ENCODE assay signal across 14 cellular contexts in the genomic region with DNA sequence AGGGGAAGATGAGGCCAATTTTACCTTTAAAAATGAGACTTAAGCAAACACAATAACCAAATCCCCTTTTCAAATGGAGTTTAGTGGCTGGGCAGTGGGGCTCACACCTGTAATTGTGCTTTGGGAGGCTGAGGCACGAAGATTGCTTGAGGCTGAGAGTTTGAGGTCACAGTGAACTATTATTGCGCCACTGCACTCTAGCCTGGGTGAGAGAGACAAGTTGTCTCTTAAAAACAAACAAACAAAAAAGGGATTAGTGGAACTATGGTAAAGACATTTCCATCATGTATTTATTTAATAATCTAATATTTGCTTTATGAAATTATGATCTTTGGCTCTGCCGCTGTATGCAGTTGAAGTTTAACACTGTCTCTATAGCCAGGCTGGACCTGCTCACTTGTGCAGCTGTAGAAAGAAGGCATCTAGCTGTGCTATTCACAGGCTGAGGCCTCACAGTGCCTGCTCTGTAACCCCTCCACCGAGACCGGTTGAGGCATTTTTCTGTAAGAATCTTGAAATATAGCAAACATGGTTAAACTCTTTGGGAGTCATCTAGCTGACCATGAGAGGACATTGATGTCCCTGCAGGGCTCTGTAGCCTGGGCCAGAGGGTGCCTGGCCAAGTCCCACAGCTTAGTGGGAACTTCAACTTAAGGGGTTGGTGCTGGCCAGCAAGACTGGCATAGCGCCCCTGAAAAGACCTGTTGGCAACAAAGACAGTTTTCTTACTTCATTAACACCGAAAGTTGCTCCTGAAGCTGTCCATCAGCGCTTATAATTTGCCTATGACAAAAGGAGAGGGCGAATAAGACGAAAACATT.
DNase-seq lines count a peak whose midpoint lies in the region; ATAC-seq, FAIRE-seq and TF ChIP-seq lines count a peak whose summit lies in the region.
"Had no signal": no experiment of that assay in that cellular context is flagged by ENCODE, and none has a peak within 500 bp of the region (broad histone marks: within the 10 kb centered on the region; RNA-seq: fewer than 3 reads in every experiment).

No MANE protein-coding gene starts in this region.

- CTCF ChIA-PET in A673 (lab: Charles Lee) = no interaction called here
- CTCF ChIA-PET in activated naive CD4-positive, alpha-beta T cell treated with anti-CD3 and anti-CD28 coated beads for 36 hours (lab: Charles Lee) = no interaction called here

- no peak overlapping the region for H3K4me3 ChIP-seq in A673 (ENCODE audit: low read depth, low read length, poor library complexity, severe bottlenecking)
- H3K4me3 ChIP-seq in body of pancreas = no peak overlapping the region
- no peak overlapping the region for H3K4me3 ChIP-seq in pancreas
- H3K4me3 ChIP-seq in psoas muscle = no peak overlapping the region
- H3K4me3 ChIP-seq: GM23248 had no signal

- TF ChIP-seq CTCF in A673 (conservative IDR thresholded peaks at IDR 0.05; ENCODE audit: low read depth, low read length) (no peak), body of pancreas (IDR thresholded peaks at IDR 0.05) (no peak), pancreas (IDR thresholded peaks at IDR 0.05) (no peak), psoas muscle (IDR thresholded peaks at IDR 0.05) (no peak)

- peaks cover 57% of the 10 kb centered on the region for H3K4me1 ChIP-seq in A673 (ENCODE audit: insufficient read depth, low read length, poor library complexity, severe bottlenecking)
- H3K4me1 ChIP-seq in body of pancreas = peaks cover 21% of the 10 kb centered on the region
- peaks cover 12 to 15% (median 15%) of the 10 kb centered on the region in 3 donors for H3K4me1 ChIP-seq in pancreas
- H3K4me1 ChIP-seq in psoas muscle = no peaks in the 10 kb centered on the region

- ATAC-seq in body of pancreas (no peak), pancreas (peak in 3 of 4 donors; percentile 40 to 43 (median 43)), psoas muscle (no peak)

- H3K27ac Mint-ChIP-seq in activated naive CD4-positive, alpha-beta T cell treated with anti-CD3 and anti-CD28 coated beads for 36 hours = no peak overlapping the region
- H3K27ac Mint-ChIP-seq in activated T-helper 1 cell treated with anti-CD3 and anti-CD28 coated beads, Interleukin-12 subunit alpha, Interleukin-12 subunit beta, Interleukin-2, Interleukin-4 antibody, amounts not matched to agents 30 ng/mL and 10 ng/mL and 1 ng/mL, durations not matched to agents 14 hours and 24 hours and 36 hours = no peak overlapping the region
- H3K27ac Mint-ChIP-seq: B cell; CD4-positive, alpha-beta memory T cell had no signal

- H3K36me3 ChIP-seq in A673 (ENCODE audit: insufficient read depth, low read length, poor library complexity, severe bottlenecking) (no peaks in the 10 kb centered on the region), body of pancreas (replicated peaks in 1 of 2; ENCODE audit: insufficient read depth in 1 of 2, low read depth in 2 of 2) (no peaks in the 10 kb centered on the region), pancreas (no peaks in the 10 kb centered on the region), psoas muscle (ENCODE audit: insufficient read depth in 1 of 2, low read depth in 1 of 2) (no peaks in the 10 kb centered on the region)

- H3K9me3 ChIP-seq in A673 (ENCODE audit: low read depth, low read length, poor library complexity, severe bottlenecking) (no peaks in the 10 kb centered on the region), body of pancreas (peaks cover 0 to 3% (median 0%) of the 10 kb centered on the region in 3 donors), pancreas (no peaks in the 10 kb centered on the region), psoas muscle (no peaks in the 10 kb centered on the region)

- no peaks in the 10 kb centered on the region for H3K36me3 Mint-ChIP-seq in activated naive CD4-positive, alpha-beta T cell treated with anti-CD3 and anti-CD28 coated beads for 36 hours (ENCODE audit: low read depth)
- H3K36me3 Mint-ChIP-seq in activated T-helper 1 cell treated with anti-CD3 and anti-CD28 coated beads, Interleukin-12 subunit alpha, Interleukin-12 subunit beta, Interleukin-2, Interleukin-4 antibody, amounts not matched to agents 30 ng/mL and 10 ng/mL and 1 ng/mL, durations not matched to agents 14 hours and 24 hours and 36 hours (ENCODE audit: low read depth) = no peaks in the 10 kb centered on the region
- H3K36me3 Mint-ChIP-seq: CD4-positive, alpha-beta memory T cell had no signal

- no peak for FAIRE-seq in pancreas (lab: Jason Lieb, UNC)

- H3K4me1 Mint-ChIP-seq in activated naive CD4-positive, alpha-beta T cell treated with anti-CD3 and anti-CD28 coated beads for 36 hours (ENCODE audit: low read depth) = no peaks in the 10 kb centered on the region
- H3K4me1 Mint-ChIP-seq in activated T-helper 1 cell treated with anti-CD3 and anti-CD28 coated beads, Interleukin-12 subunit alpha, Interleukin-12 subunit beta, Interleukin-2, Interleukin-4 antibody, amounts not matched to agents 30 ng/mL and 10 ng/mL and 1 ng/mL, durations not matched to agents 14 hours and 24 hours and 36 hours (ENCODE audit: low read depth) = no peaks in the 10 kb centered on the region
- H3K4me1 Mint-ChIP-seq: B cell; CD4-positive, alpha-beta memory T cell had no signal

- intact Hi-C loops in A673 (cut with micrococcal nuclease; ENCODE audit: unreplicated experiment) = no loop called here
- intact Hi-C loops in body of pancreas (cut with DNase I) = no loop called here
- intact Hi-C loops in pancreas (cut with DNase I) = no loop called here
- intact Hi-C loops in activated naive CD4-positive, alpha-beta T cell treated with anti-CD3 and anti-CD28 coated beads for 36 hours (cut with micrococcal nuclease) = no loop called here
- intact Hi-C loops in activated T-helper 1 cell treated with anti-CD3 and anti-CD28 coated beads, Interleukin-12 subunit alpha, Interleukin-12 subunit beta, Interleukin-2, Interleukin-4 antibody, amounts not matched to agents 30 ng/mL and 10 ng/mL and 1 ng/mL, durations not matched to agents 14 hours and 24 hours and 36 hours (cut with micrococcal nuclease) = no loop called here
- intact Hi-C loops in psoas muscle (cut with DNase I) = no loop called here

- no peak overlapping the region for H3K4me3 Mint-ChIP-seq in activated naive CD4-positive, alpha-beta T cell treated with anti-CD3 and anti-CD28 coated beads for 36 hours
- H3K4me3 Mint-ChIP-seq in activated T-helper 1 cell treated with anti-CD3 and anti-CD28 coated beads, Interleukin-12 subunit alpha, Interleukin-12 subunit beta, Interleukin-2, Interleukin-4 antibody, amounts not matched to agents 30 ng/mL and 10 ng/mL and 1 ng/mL, durations not matched to agents 14 hours and 24 hours and 36 hours = no peak overlapping the region
- H3K4me3 Mint-ChIP-seq: B cell had no signal

- WGBS in body of pancreas, 2 donors = 75 to 77% methylated on average over 8 to 10 of the region's 10 CpGs
- 74 to 76% methylated on average over 10 of the region's 10 CpGs for WGBS in pancreas, 2 donors
- WGBS in psoas muscle, 3 donors = 78 to 84% (median 81%) methylated on average over 10 of the region's 10 CpGs

- no peaks in the 10 kb centered on the region for H3K9me3 Mint-ChIP-seq in activated naive CD4-positive, alpha-beta T cell treated with anti-CD3 and anti-CD28 coated beads for 36 hours
- H3K9me3 Mint-ChIP-seq in activated T-helper 1 cell treated with anti-CD3 and anti-CD28 coated beads, Interleukin-12 subunit alpha, Interleukin-12 subunit beta, Interleukin-2, Interleukin-4 antibody, amounts not matched to agents 30 ng/mL and 10 ng/mL and 1 ng/mL, durations not matched to agents 14 hours and 24 hours and 36 hours = no peaks in the 10 kb centered on the region

- peak overlapping the region; percentile 83 for H3K27ac ChIP-seq in A673 (ENCODE audit: low read depth, low read length, poor library complexity, severe bottlenecking)
- H3K27ac ChIP-seq in body of pancreas = peak overlapping the region in 3 of 4 donors; percentile 29 to 70 (median 65)
- H3K27ac ChIP-seq in pancreas = peak overlapping the region in 1 of 4 donors; percentile 71
- no peak overlapping the region for H3K27ac ChIP-seq in psoas muscle
- H3K27ac ChIP-seq: GM23248 had no signal

- H3K27me3 ChIP-seq in A673 (replicated peaks; ENCODE audit: insufficient read depth, low read depth, low read length, poor library complexity) = no peaks in the 10 kb centered on the region
- no peaks in the 10 kb centered on the region for H3K27me3 ChIP-seq in body of pancreas
- no peaks in the 10 kb centered on the region for H3K27me3 ChIP-seq in pancreas
- H3K27me3 ChIP-seq in psoas muscle (ENCODE audit: insufficient read depth in 3 of 3, low read length in 2 of 3) = no peaks in the 10 kb centered on the region

- peaks cover 2% of the 10 kb centered on the region for H3K27me3 Mint-ChIP-seq in activated naive CD4-positive, alpha-beta T cell treated with anti-CD3 and anti-CD28 coated beads for 36 hours (ENCODE audit: low read depth)
- no peaks in the 10 kb centered on the region for H3K27me3 Mint-ChIP-seq in activated T-helper 1 cell treated with anti-CD3 and anti-CD28 coated beads, Interleukin-12 subunit alpha, Interleukin-12 subunit beta, Interleukin-2, Interleukin-4 antibody, amounts not matched to agents 30 ng/mL and 10 ng/mL and 1 ng/mL, durations not matched to agents 14 hours and 24 hours and 36 hours (ENCODE audit: insufficient read depth)
- H3K27me3 Mint-ChIP-seq: B cell had no signal

- DNase-seq in A673 (ENCODE audit: low spot score) (no peak), HT-29 (ENCODE audit: low spot score) (peak; percentile 16), body of pancreas (peak in 1 of 4 donors; percentile 13), pancreas (peak in 1 of 6 donors; percentile 22), psoas muscle (no peak)
- DNase-seq in activated naive CD4-positive, alpha-beta T cell treated with anti-CD3 and anti-CD28 coated beads for 36 hours = no peak
- no peak for DNase-seq in activated T-helper 1 cell treated with anti-CD3 and anti-CD28 coated beads, Interleukin-12 subunit alpha, Interleukin-12 subunit beta, Interleukin-2, Interleukin-4 antibody, amounts not matched to agents 30 ng/mL and 10 ng/mL and 1 ng/mL, durations not matched to agents 14 hours and 24 hours and 36 hours (ENCODE audit: low spot score)
- DNase-seq: CD4-positive, alpha-beta memory T cell; GM23248; Karpas-422; NCI-H1417 treated with DMSO at 0.1 percent for 48 hours; NCI-H2029; NCI-H524 had no signal

- POLR2A ChIA-PET in A673 (lab: Charles Lee; ENCODE audit: low non-redundant PET) = no interaction called here

- TF ChIP-seq POLR2A in body of pancreas (IDR thresholded peaks at IDR 0.05) = no peak

- no TSS peak for BruUV-seq in A673 (replicated peaks; lab: Mats Ljungman, UMichigan)

Comparison
In these comparisons a context has a peak if more than half of its experiments do, and no peak if none do; other contexts are left out.
1. ATAC-seq: peak in pancreas (3 of 4); none in body of pancreas (single experiment) and psoas muscle (0 of 4).